1 cellular context compared by ENCODE assay signal in the genomic region with DNA sequence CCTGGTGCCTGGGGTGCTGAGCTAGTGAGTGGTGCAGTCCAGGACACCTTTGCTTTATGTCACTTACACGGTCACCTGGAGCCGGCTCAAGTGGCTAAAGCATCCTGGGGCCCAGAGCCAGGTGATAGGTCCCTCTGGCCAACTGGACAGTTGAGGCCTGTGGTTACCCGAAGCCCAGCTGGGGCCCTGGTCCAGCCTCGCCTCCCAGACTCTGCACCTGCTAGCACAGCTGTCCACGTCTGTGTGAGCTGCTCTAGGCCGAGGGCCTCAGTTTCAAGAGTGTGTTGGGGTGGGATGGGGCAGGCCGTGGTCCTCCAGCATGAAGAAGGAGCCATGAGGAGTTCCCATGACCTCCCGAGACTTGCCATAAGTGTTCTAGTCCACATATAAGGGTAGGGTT.
TF ChIP-seq lines count a peak whose summit lies in the region.

No MANE protein-coding gene starts in this region.

TF ChIP-seq in GM12878, 131 proteins besides CTCF, POLR2A, EP300 and RAD21:
- 0 out of 2 replicates have a peak, but pooled peaks have one; percentile 19 for TF ChIP-seq TCF12 (IDR thresholded peaks at IDR 0.05; ENCODE audit: low read depth, low read length)
- TF ChIP-seq STAT3 (IDR thresholded peaks at IDR 0.05; ENCODE audit: low read depth, low read length) = no peak
TF ChIP-seq in GM12878: peak in this region for 1.
